ENCODE assay signal across 16 cellular contexts in genomic region chr13:37695200-37695599, GRCh38.
DNase-seq lines count a peak whose midpoint lies in the region; ATAC-seq, FAIRE-seq and TF ChIP-seq lines count a peak whose summit lies in the region.
"Had no signal": no experiment of that assay in that cellular context is flagged by ENCODE, and none has a peak within 500 bp of the region (broad histone marks: within the 10 kb centered on the region; RNA-seq: fewer than 3 reads in every experiment).

No MANE protein-coding gene starts in this region.

- H3K27ac Mint-ChIP-seq in astrocyte (ENCODE audit: unreplicated experiment), result no peak overlapping the region
- H3K27ac Mint-ChIP-seq: B cell; CD8-positive, alpha-beta T cell; IgD-negative memory B cell had no signal

- intact Hi-C loops in right cardiac atrium (cut with DNase I), result no loop called here

- peaks cover 7% of the 10 kb centered on the region for H3K36me3 Mint-ChIP-seq in astrocyte (ENCODE audit: low read depth, unreplicated experiment)
- H3K36me3 Mint-ChIP-seq: CD8-positive, alpha-beta T cell had no signal

- no peaks in the 10 kb centered on the region for H3K27me3 ChIP-seq in astrocyte (ENCODE audit: insufficient read depth, low read length)
- no peaks in the 10 kb centered on the region for H3K27me3 ChIP-seq in right cardiac atrium (ENCODE audit: control insufficient read depth, insufficient read depth)
- H3K27me3 ChIP-seq: BLaER1 treated with 17β-estradiol and CSF1 and Interleukin-3, amounts not matched to agents 10 nM and 100 nM had no signal

- no peaks in the 10 kb centered on the region for H3K79me2 ChIP-seq in astrocyte (ENCODE audit: insufficient read depth, low read length)

- H3K4me1 ChIP-seq in astrocyte (ENCODE audit: insufficient read depth, low read length) (no peaks in the 10 kb centered on the region), right cardiac atrium (ENCODE audit: control insufficient read depth, insufficient read depth, low read length) (no peaks in the 10 kb centered on the region)

- peaks cover 2% of the 10 kb centered on the region for H3K9me3 Mint-ChIP-seq in astrocyte (ENCODE audit: unreplicated experiment)

- H3K4me3 ChIP-seq in astrocyte (ENCODE audit: insufficient read depth, low read depth, low read length) (no peak overlapping the region), right cardiac atrium (ENCODE audit: low read length) (no peak overlapping the region)
- H3K4me3 ChIP-seq: BLaER1 treated with 17β-estradiol and CSF1 and Interleukin-3, amounts not matched to agents 10 nM and 100 nM had no signal

- no peak overlapping the region for H3K4me2 ChIP-seq in astrocyte (ENCODE audit: low read length)
- H3K4me2 ChIP-seq: BLaER1 treated with 17β-estradiol and CSF1 and Interleukin-3, amounts not matched to agents 10 nM and 100 nM had no signal

- peak; percentile 16 for DNase-seq in HT1080 (ENCODE audit: low read depth)
- no peak for DNase-seq in astrocyte (ENCODE audit: low read depth)
- DNase-seq in iPS-NIHi7 (ENCODE audit: extremely low spot score), result peak; percentile 20
- no peak for DNase-seq in right cardiac atrium
- DNase-seq in HCEC 1CT, result no peak
- no peak for DNase-seq in stimulated activated CD4-positive, alpha-beta T cell treated with anti-CD3 and anti-CD28 coated beads, Interleukin-15, amount 100 ng/mL, for 24 hours
- no peak for DNase-seq in NCI-H345 (lab: John Stamatoyannopoulos, UW)
- DNase-seq: Calu3; CD8-positive, alpha-beta T cell; DMS79 treated with DMSO at 0.1 percent for 48 hours; GF-D8; GOT3; H7 had no signal

- no peak overlapping the region for H3K4me3 Mint-ChIP-seq in astrocyte (ENCODE audit: unreplicated experiment)
- H3K4me3 Mint-ChIP-seq: B cell; CD8-positive, alpha-beta T cell; IgD-negative memory B cell had no signal

- no peaks in the 10 kb centered on the region for H4K20me1 ChIP-seq in astrocyte (ENCODE audit: insufficient read depth, low read length)
- H4K20me1 ChIP-seq: BLaER1 treated with 17β-estradiol and CSF1 and Interleukin-3, amounts not matched to agents 10 nM and 100 nM had no signal

- WGBS in right cardiac atrium, result 88% methylated on average over 3 of the region's 3 CpGs

- no peaks in the 10 kb centered on the region for H3K27me3 Mint-ChIP-seq in astrocyte (ENCODE audit: low read depth, unreplicated experiment)
- H3K27me3 Mint-ChIP-seq: B cell, IgD-negative memory B cell had no signal

- peaks cover 14% of the 10 kb centered on the region for H3K4me1 Mint-ChIP-seq in astrocyte (ENCODE audit: low read depth, unreplicated experiment)
- H3K4me1 Mint-ChIP-seq: B cell, IgD-negative memory B cell had no signal

- ATAC-seq in right cardiac atrium, result no peak
- ATAC-seq: CD8-positive, alpha-beta T cell had no signal

- H3K27ac ChIP-seq in astrocyte (ENCODE audit: low read depth, low read length) (peak overlapping the region; percentile 2), right cardiac atrium (ENCODE audit: low read length) (no peak overlapping the region)
- H3K27ac ChIP-seq: BLaER1 treated with 17β-estradiol and CSF1 and Interleukin-3, amounts not matched to agents 10 nM and 100 nM had no signal

- no peaks in the 10 kb centered on the region for H3K9me3 ChIP-seq in astrocyte (ENCODE audit: insufficient read depth, low read depth, low read length)
- H3K9me3 ChIP-seq in right cardiac atrium (ENCODE audit: control insufficient read depth, low read length), result no peaks in the 10 kb centered on the region
- H3K9me3 ChIP-seq: BLaER1 treated with 17β-estradiol and CSF1 and Interleukin-3, amounts not matched to agents 10 nM and 100 nM had no signal

- no peak for FAIRE-seq in astrocyte (lab: Jason Lieb, UNC)

- no peaks in the 10 kb centered on the region for H3K36me3 ChIP-seq in astrocyte (ENCODE audit: insufficient read depth, low read length)
- H3K36me3 ChIP-seq: BLaER1 treated with 17β-estradiol and CSF1 and Interleukin-3, amounts not matched to agents 10 nM and 100 nM had no signal

- TF ChIP-seq CTCF in astrocyte (IDR thresholded peaks at IDR 0.05; ENCODE audit: insufficient read depth, low read depth, low read length), result no peak

- no peak overlapping the region for H2AFZ ChIP-seq in astrocyte (ENCODE audit: low read depth, low read length)

- no peak overlapping the region for H3K9ac ChIP-seq in astrocyte (ENCODE audit: low read length)
- H3K9ac ChIP-seq: BLaER1 treated with 17β-estradiol and CSF1 and Interleukin-3, amounts not matched to agents 10 nM and 100 nM had no signal

Comparison
In these comparisons a context has a peak if more than half of its experiments do, and no peak if none do; other contexts are left out.
1. DNase-seq: peak in HT1080 (single experiment) and iPS-NIHi7 (single experiment); none in astrocyte (single experiment), right cardiac atrium (0 of 3), HCEC 1CT (single experiment), stimulated activated CD4-positive, alpha-beta T cell treated with anti-CD3 and anti-CD28 coated beads, Interleukin-15, amount 100 ng/mL, for 24 hours (single experiment) and NCI-H345 (single experiment).